Comparison of ENCODE assay signal across 18 cellular contexts in the genomic region with DNA sequence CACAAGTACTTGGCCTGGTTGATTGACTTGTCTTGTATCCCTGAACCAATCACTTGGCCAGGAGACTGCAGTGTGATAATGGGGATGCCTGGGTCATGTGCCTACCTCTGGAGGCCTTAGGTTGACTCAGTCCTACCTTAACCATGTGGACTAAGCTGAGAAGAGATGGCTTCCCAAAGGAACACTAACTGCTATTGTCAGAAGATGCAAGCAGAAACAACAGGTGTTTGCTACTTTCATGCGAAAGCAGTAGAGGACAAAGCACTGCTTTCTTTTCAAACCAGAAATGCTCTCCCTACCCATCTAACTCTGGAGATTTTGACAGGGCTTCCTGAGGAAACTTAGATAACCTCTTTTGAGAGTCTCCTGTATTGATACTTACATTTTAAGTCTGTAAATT. TPM values are rescaled to one million over a fixed set of nuclear protein-coding genes. Genes with fewer than 3 reads are reported as not detected.
A peak's percentile ranks its signal among the peaks of the same experiment; 100 is the strongest.
DNase-seq lines count a peak whose midpoint lies in the region; ATAC-seq, FAIRE-seq and TF ChIP-seq lines count a peak whose summit lies in the region.
"Had no signal": no experiment of that assay in that cellular context is flagged by ENCODE, and none has a peak within 500 bp of the region (broad histone marks: within the 10 kb centered on the region; RNA-seq: fewer than 3 reads in every experiment).

No MANE protein-coding gene starts in this region.

- no peak overlapping the region for H3K27ac Mint-ChIP-seq in GM23338
- H3K27ac Mint-ChIP-seq in T-cell = no peak overlapping the region
- H3K27ac Mint-ChIP-seq: CD4-positive, alpha-beta T cell had no signal

- CTCF ChIA-PET in K562 (lab: Yijun Ruan, JAX; ENCODE audit: low intra/inter-chr PET ratio) (no interaction called here), T-cell (lab: Charles Lee) (no interaction called here)

- H3K4me3 ChIP-seq in GM23338 = no peak overlapping the region
- H3K4me3 ChIP-seq in SJCRH30 = no peak overlapping the region
- H3K4me3 ChIP-seq in K562 = no peak overlapping the region
- H3K4me3 ChIP-seq: GM23248 had no signal

- no peaks in the 10 kb centered on the region for H3K9me3 ChIP-seq in SJCRH30 (replicated peaks)
- no peaks in the 10 kb centered on the region for H3K9me3 ChIP-seq in K562 (replicated peaks; ENCODE audit: control insufficient read depth, insufficient read depth, low read depth, low read length)

- no peaks in the 10 kb centered on the region for H3K9me2 ChIP-seq in GM23338 (ENCODE audit: insufficient read depth)

- no peak overlapping the region for H3K4me2 ChIP-seq in GM23338
- no peak overlapping the region for H3K4me2 ChIP-seq in K562 (ENCODE audit: insufficient read depth, low read length)

- no peaks in the 10 kb centered on the region for H3K4me1 ChIP-seq in GM23338 (ENCODE audit: insufficient read depth)
- H3K4me1 ChIP-seq in SJCRH30 = 0 out of 2 replicates have a peak, but pooled peaks cover 3% of the 10 kb centered on the region
- H3K4me1 ChIP-seq in K562 (replicated peaks in 1 of 2; ENCODE audit: control insufficient read depth in 2 of 2, insufficient read depth in 2 of 2, low read length in 2 of 2) = no peaks in the 10 kb centered on the region

- no peaks in the 10 kb centered on the region for H3K27me3 ChIP-seq in GM23338 (ENCODE audit: insufficient read depth)
- no peaks in the 10 kb centered on the region for H3K27me3 ChIP-seq in SJCRH30
- H3K27me3 ChIP-seq in K562 (ENCODE audit: control insufficient read depth in 2 of 2, insufficient read depth in 2 of 2, low read length in 2 of 2) = no peaks in the 10 kb centered on the region

- intact Hi-C loops in K562 (cut with micrococcal nuclease) = no loop called here

- in situ Hi-C loops in K562 (cut with MboI) = no loop called here

- no peak overlapping the region for H3K9ac ChIP-seq in K562 (ENCODE audit: insufficient read depth in 1 of 2, low read depth in 2 of 2, low read length in 2 of 2)
- H3K9ac ChIP-seq: GM23248 had no signal

- H3K9me1 ChIP-seq in K562 (ENCODE audit: control insufficient read depth, insufficient read depth, low read length) = no peaks in the 10 kb centered on the region

- DNase-seq in GM23338 (ENCODE audit: low spot score) (no peak), SJCRH30 (peak; percentile 5 to 60), K562 (ENCODE audit: extremely low read depth in 1 of 4, low spot score in 3 of 4) (no peak), T-cell (no peak)
- DNase-seq: Calu3; CD4-positive, alpha-beta T cell; CD8-positive, alpha-beta memory T cell; COR-L47; DMS53; DMS79 treated with DMSO at 0.1 percent for 48 hours; GF-D8; GM23248; HCEC 1CT had no signal

- no peaks in the 10 kb centered on the region for H3K9me3 Mint-ChIP-seq in GM23338
- H3K9me3 Mint-ChIP-seq in T-cell = no peaks in the 10 kb centered on the region
- H3K9me3 Mint-ChIP-seq: CD4-positive, alpha-beta T cell; CD8-positive, alpha-beta memory T cell had no signal

- H3F3A ChIP-seq in GM23338 (replicated peaks; ENCODE audit: low read depth) = peaks cover 2% of the 10 kb centered on the region; the same call in 1 of the 2 replicates

- H3K4me1 Mint-ChIP-seq in GM23338 (no peaks in the 10 kb centered on the region), T-cell (no peaks in the 10 kb centered on the region)
- H3K4me1 Mint-ChIP-seq: CD14-positive monocyte; CD8-positive, alpha-beta memory T cell had no signal

- TF ChIP-seq CTCF in GM23338 (conservative IDR thresholded peaks at IDR 0.05; ENCODE audit: low read depth in 2 of 2) (no peak), K562 (IDR thresholded peaks at IDR 0.05 in 2 of 3, conservative IDR thresholded peaks at IDR 0.05 in 1 of 3; ENCODE audit: insufficient read depth in 2 of 3, low read depth in 1 of 3, low read length in 3 of 3) (no peak)

- peaks cover 54% of the 10 kb centered on the region for H3K36me3 Mint-ChIP-seq in GM23338 (ENCODE audit: low read depth)
- H3K36me3 Mint-ChIP-seq in T-cell = peaks cover 35% of the 10 kb centered on the region

- POLR2A ChIA-PET in K562 (lab: Yijun Ruan, JAX) = no interaction called here
- POLR2A ChIA-PET in T-cell (lab: Charles Lee) = interaction anchor here (0.5 to 1.0 kb wide), 2 partner anchors 13 to 68 kb away, joined by 3 read pairs; a partner anchor contains a TSS

- H3K4me3 Mint-ChIP-seq in GM23338 (no peak overlapping the region), T-cell (no peak overlapping the region)
- H3K4me3 Mint-ChIP-seq: CD14-positive monocyte; CD4-positive, alpha-beta T cell; CD8-positive, alpha-beta memory T cell had no signal

- peaks cover 19% of the 10 kb centered on the region for H3K79me2 ChIP-seq in GM23338 (replicated peaks; ENCODE audit: insufficient read depth)
- H3K79me2 ChIP-seq in K562 (ENCODE audit: control insufficient read depth, insufficient read depth, low read length) = peaks cover 5% of the 10 kb centered on the region; the same call in 1 of the 3 replicates

- H2AFZ ChIP-seq in GM23338 (no peak overlapping the region), K562 (ENCODE audit: low read depth, low read length) (no peak overlapping the region)
- H2AFZ ChIP-seq: GM23248 had no signal

- no peak overlapping the region for H3K27ac ChIP-seq in GM23338 (ENCODE audit: low read depth)
- H3K27ac ChIP-seq in SJCRH30 = peak overlapping the region; percentile 8; the same call in 1 of the 2 replicates
- H3K27ac ChIP-seq in K562 (ENCODE audit: extremely low read depth, low read depth, low read length) = no peak overlapping the region
- H3K27ac ChIP-seq: GM23248 had no signal

- peak; percentile 31; the same call in 2 of the 3 replicates for ATAC-seq in GM23338
- no peak for ATAC-seq in K562
- no peak for ATAC-seq in HG02759 (IDR thresholded peaks at IDR 0.05; ENCODE audit: unreplicated experiment)
- no peak for ATAC-seq in GM21381 (IDR thresholded peaks at IDR 0.05; ENCODE audit: unreplicated experiment)
- no peak for ATAC-seq in T-cell (replicated peaks in 1 of 4)

- no peak for TF ChIP-seq RAD21 in K562 (CRISPR knock-in tag; conservative IDR thresholded peaks at IDR 0.05 in 1 of 2, IDR thresholded peaks at IDR 0.05 in 1 of 2)

- peaks cover 50% of the 10 kb centered on the region for H3K36me3 ChIP-seq in GM23338 (ENCODE audit: insufficient read depth)
- peaks cover 31% of the 10 kb centered on the region for H3K36me3 ChIP-seq in SJCRH30
- H3K36me3 ChIP-seq in K562 (ENCODE audit: control insufficient read depth, insufficient read depth, low read length) = peaks cover 80% of the 10 kb centered on the region

- FAIRE-seq in K562 (lab: Jason Lieb, UNC) = peak; percentile 37
- FAIRE-seq: GM12892, H54 had no signal

- no peak for TF ChIP-seq EP300 in K562 (IDR thresholded peaks at IDR 0.05; ENCODE audit: low read length)

- H3K27me3 Mint-ChIP-seq in GM23338 (ENCODE audit: insufficient read depth, low read depth, poor library complexity) (no peaks in the 10 kb centered on the region), T-cell (no peaks in the 10 kb centered on the region)
- H3K27me3 Mint-ChIP-seq: CD4-positive, alpha-beta T cell; CD8-positive, alpha-beta memory T cell had no signal

- WGBS in K562 (ENCODE audit: insufficient coverage, low coverage, missing lambda C conversion rate) = 79% methylated on average over 1 of the region's 1 CpG

- TF ChIP-seq POLR2A in K562 (conservative IDR thresholded peaks at IDR 0.05) = no peak

- H4K20me1 ChIP-seq in GM23338 (replicated peaks; ENCODE audit: insufficient read depth) (peaks cover 12% of the 10 kb centered on the region), K562 (replicated peaks; ENCODE audit: control insufficient read depth, insufficient read depth, low read length) (no peaks in the 10 kb centered on the region)

- BruUV-seq in K562 (replicated peaks; lab: Mats Ljungman, UMichigan) = no TSS peak

TF ChIP-seq in GM23338, 12 proteins besides CTCF, POLR2A, EP300 and RAD21 (continues in another document):
- TF ChIP-seq NANOG (IDR thresholded peaks at IDR 0.05; ENCODE audit: borderline replicate concordance) = no peak

RNA-seq across cellular contexts. Expression of a gene that starts 22.9 kb away (rescaled TPM):
- 80.7 and 81.1 TPM in 2 replicates for total RNA-seq in GM23338 (2014; rRNA removed; shearing (Covaris generic))
- polyA plus RNA-seq in GM23338 (2016; fragmentation: Nextera tagmentation; extraction: Ambion mirVana) (69.4 and 78.4 TPM in 2 replicates), K562 (2011; rRNA removed) (55.5 and 68.3 TPM in 2 replicates), K562 (2014; fragmentation: Illumina TruSeq; extraction: Trizol) (61.1 and 63.6 TPM in 2 replicates), K562 (2014; fragmentation: Nextera tagmentation; extraction: Ambion mirVana) (100 to 1,000 TPM; 143 TPM), K562 (2014; rRNA removed) (58.3 and 70.8 TPM in 2 replicates)
- 39.7 and 46.6 TPM in 2 replicates for total RNA-seq in SJCRH30 (2014; rRNA removed; shearing (Covaris generic))
- total RNA-seq in K562 (2011; cell fraction: chromatin; rRNA removed; ENCODE audit: low replicate concordance) = 174 and 234 TPM in 2 replicates
- total RNA-seq in K562 (2011; cell fraction: nucleolus; rRNA removed) = 274 and 307 TPM in 2 replicates
- total RNA-seq in K562 (2011; cell fraction: nucleoplasm; rRNA removed) = 170 and 191 TPM in 2 replicates
- total RNA-seq in K562 (2014; rRNA removed) (44.0 and 55.9 TPM in 2 replicates), K562 (2014; rRNA removed; fragmentation: Illumina TruSeq; extraction: Trizol) (68.8 and 75.3 TPM in 2 replicates), K562 (2015; rRNA removed; fragmentation: Illumina TruSeq; extraction: Trizol) (64.8 and 65.3 TPM in 2 replicates), K562 (2021) (41.2 and 41.7 TPM in 2 replicates), T-cell (10 to 100 TPM; 21.4 to 26.5 (median 22.0) TPM)
- polyA plus RNA-seq in K562 (2011; cell fraction: cytosol; rRNA removed) = 16.5 and 37.0 TPM in 2 replicates
- 76.0 and 84.4 TPM in 2 replicates for polyA plus RNA-seq in K562 (2011; cell fraction: nucleus; rRNA removed)
- polyA plus RNA-seq in K562 (2012) = 40.3 and 77.9 TPM in 2 replicates
- 53.8 and 54.2 TPM in 2 replicates for polyA minus RNA-seq in K562 (2011; rRNA and poly(A)+ RNA removed)
- polyA minus RNA-seq in K562 (2011; cell fraction: cytosol; rRNA and poly(A)+ RNA removed) = 36.6 and 57.6 TPM in 2 replicates
- 106 and 133 TPM in 2 replicates for polyA minus RNA-seq in K562 (2011; cell fraction: nucleus; rRNA and poly(A)+ RNA removed)

Comparison
In these comparisons a context has a peak if more than half of its experiments do, and no peak if none do; other contexts are left out.
1. DNase-seq: peak in SJCRH30 (2 of 2); none in GM23338 (single experiment), K562 (0 of 4) and T-cell (0 of 34).